ENCODE assay signal across 14 cellular contexts in genomic region chrX:133674726-133675470, GRCh38.
A peak's percentile ranks its signal among the peaks of the same experiment; 100 is the strongest.
DNase-seq lines count a peak whose midpoint lies in the region; ATAC-seq and TF ChIP-seq lines count a peak whose summit lies in the region.
"Had no signal": no experiment of that assay in that cellular context is flagged by ENCODE, and none has a peak within 500 bp of the region (broad histone marks: within the 10 kb centered on the region; RNA-seq: fewer than 3 reads in every experiment).

No MANE protein-coding gene starts in this region.

- H4K20me1 ChIP-seq in DND-41 (ENCODE audit: insufficient read depth, low read length): no peaks in the 10 kb centered on the region

- peak overlapping the region; percentile 23; the same call in 1 of the 2 replicates for H3K9ac ChIP-seq in DND-41 (ENCODE audit: low read depth, low read length)

- no peaks in the 10 kb centered on the region for H3K36me3 ChIP-seq in DND-41 (ENCODE audit: insufficient read depth, low read length)

- H3K4me1 ChIP-seq in DND-41 (ENCODE audit: insufficient read depth, low read length): peaks cover 79% of the 10 kb centered on the region
- no peaks in the 10 kb centered on the region for H3K4me1 ChIP-seq in foreskin keratinocyte
- H3K4me1 ChIP-seq: psoas muscle had no signal

- peaks cover 31% of the 10 kb centered on the region for H3K4me1 Mint-ChIP-seq in nephron progenitor cell

- DNase-seq in DND-41 (no peak), NCI-H526 treated with DMSO at 0.1 percent for 48 hours (lab: John Stamatoyannopoulos, UW) (peak; percentile 52), foreskin keratinocyte (peak in 1 of 2 donors; percentile 62), nephron progenitor cell (no peak), DMS79 (lab: John Stamatoyannopoulos, UW) (no peak), DMS153 (lab: John Stamatoyannopoulos, UW) (no peak), NOMO-1 (lab: John Stamatoyannopoulos, UW; ENCODE audit: unreplicated experiment in 2 of 2) (no peak)
- DNase-seq: activated naive CD4-positive, alpha-beta T cell treated with anti-CD3 and anti-CD28 coated beads, Interleukin-2, amount 50 U/mL, for 16 hours; midbrain; MM.1S; NCI-H2081 treated with DMSO at 0.1 percent for 48 hours; psoas muscle had no signal

- H3K27ac Mint-ChIP-seq in nephron progenitor cell: peak overlapping the region; percentile 82

- ATAC-seq in DND-41 (ENCODE audit: insufficient read depth, low read depth) (no peak), foreskin keratinocyte (peak; percentile 91), HG03521 (IDR thresholded peaks at IDR 0.05; ENCODE audit: unreplicated experiment) (no peak)
- ATAC-seq: psoas muscle had no signal

- H3K9me3 Mint-ChIP-seq in nephron progenitor cell: no peaks in the 10 kb centered on the region

- H3K27me3 ChIP-seq in DND-41 (ENCODE audit: insufficient read depth, low read length, poor library complexity) (no peaks in the 10 kb centered on the region), foreskin keratinocyte (no peaks in the 10 kb centered on the region)

- no peak overlapping the region for H3K4me3 Mint-ChIP-seq in nephron progenitor cell

- peak overlapping the region; percentile 77 for H3K27ac ChIP-seq in DND-41 (ENCODE audit: low read length)
- H3K27ac ChIP-seq in foreskin keratinocyte: no peak overlapping the region
- H3K27ac ChIP-seq: HL-60, psoas muscle had no signal

- H3K79me2 ChIP-seq in DND-41 (ENCODE audit: insufficient read depth, low read length): no peaks in the 10 kb centered on the region

- H2AFZ ChIP-seq in DND-41 (ENCODE audit: low read depth, low read length): peak overlapping the region; percentile 5; the same call in 1 of the 2 replicates

- H3K9me3 ChIP-seq in DND-41 (ENCODE audit: insufficient read depth, low read length, severe bottlenecking): no peaks in the 10 kb centered on the region
- H3K9me3 ChIP-seq: psoas muscle had no signal

- H3K27me3 Mint-ChIP-seq in nephron progenitor cell (ENCODE audit: low read depth, poor library complexity): peaks cover 3% of the 10 kb centered on the region

- H3K4me3 ChIP-seq in DND-41 (ENCODE audit: low read depth in 1 of 2, low read length in 2 of 2): no peak overlapping the region
- H3K4me3 ChIP-seq: psoas muscle had no signal

- H3K36me3 Mint-ChIP-seq in nephron progenitor cell (ENCODE audit: low read depth): peaks cover 10% of the 10 kb centered on the region

- H3K4me2 ChIP-seq in DND-41 (ENCODE audit: insufficient read depth, low read length): no peak overlapping the region

- TF ChIP-seq CTCF in DND-41 (IDR thresholded peaks at IDR 0.05; ENCODE audit: borderline replicate concordance, extremely low read depth, low read length, poor library complexity, severe bottlenecking) (no peak), foreskin keratinocyte (conservative IDR thresholded peaks at IDR 0.05) (no peak), nephron progenitor cell (IDR thresholded peaks at IDR 0.05) (no peak)
